ENCODE assay signal across 6 cellular contexts in the genomic region with DNA sequence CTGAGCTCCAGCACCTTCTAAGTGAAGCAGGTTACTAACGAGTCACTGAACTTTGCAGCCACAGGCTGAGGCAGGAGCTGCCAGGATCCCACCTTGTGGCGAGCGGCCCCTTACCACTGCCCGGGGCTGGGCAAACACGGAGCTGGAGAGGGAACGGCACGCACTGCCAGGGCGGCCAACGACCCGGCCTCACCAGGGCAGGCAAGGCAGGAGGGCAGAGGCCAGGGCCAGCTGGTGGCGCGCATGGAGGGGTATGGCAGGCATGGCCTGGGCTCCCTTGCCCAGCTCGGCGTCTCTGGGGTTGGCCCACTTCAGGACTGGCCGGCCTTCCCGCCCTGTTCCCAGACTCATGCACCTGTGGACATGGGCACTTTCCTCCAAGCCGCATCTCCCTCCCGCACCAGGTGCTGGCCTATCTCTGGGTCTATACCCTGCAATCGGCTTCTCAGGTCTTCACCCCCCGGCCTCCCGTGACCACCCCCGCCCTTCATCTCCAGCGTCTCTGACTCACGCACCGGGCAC.
"Had no signal": no experiment of that assay in that cellular context is flagged by ENCODE, and none has a peak within 500 bp of the region (broad histone marks: within the 10 kb centered on the region; RNA-seq: fewer than 3 reads in every experiment).

No MANE protein-coding gene starts in this region.

- ATAC-seq: K562 had no signal

- H3K27ac Mint-ChIP-seq: H9 had no signal

- H3K4me1 Mint-ChIP-seq: H9 had no signal

- DNase-seq: GM23248, GOT3, H9, HCEC 1CT, IMR-90 had no signal

- H3K27ac ChIP-seq: GM23248 had no signal

- H3K4me3 Mint-ChIP-seq: H9 had no signal

- H3K4me3 ChIP-seq: GM23248, K562 had no signal

- H3K9ac ChIP-seq: GM23248 had no signal

- H2AFZ ChIP-seq: GM23248 had no signal
